In the genomic region with DNA sequence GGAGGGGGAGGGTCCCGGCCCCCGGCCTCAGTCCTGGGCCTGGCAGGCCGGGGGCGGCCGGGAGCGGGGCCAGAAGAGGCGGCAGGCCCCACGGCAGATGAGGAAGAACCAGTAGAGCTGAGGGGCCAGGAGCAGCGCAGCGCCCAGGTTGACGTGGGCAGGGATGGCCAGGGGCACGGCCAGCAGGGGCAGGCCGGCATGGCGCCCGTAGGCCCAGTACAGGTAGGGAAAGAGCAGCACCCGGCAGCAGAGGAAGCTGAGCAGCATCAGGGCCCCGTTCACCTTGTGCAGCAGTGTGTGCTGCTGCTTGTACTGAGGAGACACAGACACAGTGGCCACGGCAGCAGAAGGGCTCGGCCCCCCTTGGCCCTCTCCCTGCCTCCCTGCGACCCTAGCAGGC, we compare ENCODE assay signal across 1 cellular context.
TF ChIP-seq lines count a peak whose summit lies in the region.

No MANE protein-coding gene starts in this region.

TF ChIP-seq in IMR-90, 13 proteins besides CTCF, POLR2A, EP300 and RAD21:
- no peak for TF ChIP-seq MXI1 (IDR thresholded peaks at IDR 0.05; ENCODE audit: borderline replicate concordance, low read depth, low read length)
- no peak for TF ChIP-seq SMC3 (IDR thresholded peaks at IDR 0.05; ENCODE audit: low read depth, low read length)
- no peak for TF ChIP-seq FOS (IDR thresholded peaks at IDR 0.05; ENCODE audit: low read depth, low read length)
- TF ChIP-seq NFE2L2 (IDR thresholded peaks at IDR 0.05; ENCODE audit: low read depth, low read length) = no peak
- TF ChIP-seq ELK1 (IDR thresholded peaks at IDR 0.05; ENCODE audit: borderline replicate concordance, low read depth, low read length) = no peak
- TF ChIP-seq MAFK (IDR thresholded peaks at IDR 0.05; ENCODE audit: low read depth, low read length) = no peak
- no peak for TF ChIP-seq RCOR1 (IDR thresholded peaks at IDR 0.05; ENCODE audit: insufficient replicate concordance, low read length)
- TF ChIP-seq BHLHE40 (IDR thresholded peaks at IDR 0.05; ENCODE audit: low read depth, low read length) = no peak
- TF ChIP-seq MAZ (IDR thresholded peaks at IDR 0.05; ENCODE audit: borderline replicate concordance, low read depth, low read length) = no peak
- TF ChIP-seq CHD1 (IDR thresholded peaks at IDR 0.05; ENCODE audit: low read depth, low read length) = no peak
